In the genomic region with DNA sequence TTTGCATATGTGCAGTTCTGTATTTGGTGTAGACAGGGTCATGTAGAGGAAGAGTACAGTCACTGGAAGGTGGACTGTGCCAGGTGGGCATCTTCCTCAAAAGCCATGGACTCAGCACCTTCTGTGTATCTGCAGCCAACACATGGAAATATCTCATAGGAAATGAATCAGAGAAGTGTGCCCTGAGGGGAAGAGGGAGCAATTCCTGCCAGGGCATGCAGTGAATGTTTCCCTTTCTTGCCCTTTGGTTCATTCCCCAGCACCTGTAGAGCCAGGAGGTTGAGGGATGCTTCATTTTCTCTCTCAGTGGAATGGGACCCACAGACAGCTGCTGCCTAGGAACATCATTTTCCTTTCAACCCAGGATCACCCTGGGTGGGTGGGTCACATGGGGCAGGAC, we compare ENCODE assay signal across 17 cellular contexts.
DNase-seq lines count a peak whose midpoint lies in the region; ATAC-seq and TF ChIP-seq lines count a peak whose summit lies in the region.
"Had no signal": no experiment of that assay in that cellular context is flagged by ENCODE, and none has a peak within 500 bp of the region (broad histone marks: within the 10 kb centered on the region; RNA-seq: fewer than 3 reads in every experiment).

No MANE protein-coding gene starts in this region.

- TF ChIP-seq POLR2A in breast epithelium (IDR thresholded peaks at IDR 0.05), result no peak

- POLR2A ChIA-PET in MCF 10A (lab: Yijun Ruan, JAX) (no interaction called here), RWPE1 (lab: Yijun Ruan, JAX; ENCODE audit: low non-redundant PET) (no interaction called here)

- DNase-seq in MCF 10A (ENCODE audit: unreplicated experiment) (peak; percentile 73), breast epithelium (ENCODE audit: low spot score in 2 of 2) (no peak), RWPE1 (ENCODE audit: low spot score) (peak; percentile 60), dermis blood vessel endothelial cell (peak; percentile 3), renal cortical epithelial cell (ENCODE audit: low read depth) (peak; percentile 32), CD14-positive monocyte (ENCODE audit: low spot score) (no peak)
- DNase-seq: 8988T; AML-193; CD4-positive, CD25-positive, alpha-beta regulatory T cell; DMS53; GOT3; H9; HFFc6 had no signal

- H3K9me3 Mint-ChIP-seq in MCF 10A (ENCODE audit: unreplicated experiment), result no peaks in the 10 kb centered on the region
- peaks cover 2 to 11% (median 6%) of the 10 kb centered on the region in 7 donors for H3K9me3 Mint-ChIP-seq in CD14-positive monocyte

- intact Hi-C loops in MCF 10A (cut with micrococcal nuclease) (no loop called here), breast epithelium (cut with DNase I; ENCODE audit: low total_unique reads) (no loop called here), CD14-positive monocyte (cut with micrococcal nuclease) (no loop called here)

- H3K36me3 Mint-ChIP-seq in MCF 10A (ENCODE audit: insufficient read depth, unreplicated experiment) (no peaks in the 10 kb centered on the region), CD14-positive monocyte (no peaks in the 10 kb centered on the region)
- H3K36me3 Mint-ChIP-seq: CD4-positive, CD25-positive, alpha-beta regulatory T cell had no signal

- H3K27ac Mint-ChIP-seq in MCF 10A (ENCODE audit: low read depth, unreplicated experiment) (no peak overlapping the region), CD14-positive monocyte (no peak overlapping the region)
- H3K27ac Mint-ChIP-seq: CD4-positive, CD25-positive, alpha-beta regulatory T cell; H9; HFFc6 had no signal

- TF ChIP-seq CTCF in MCF 10A (IDR thresholded peaks at IDR 0.05; ENCODE audit: unreplicated experiment) (no peak), breast epithelium (IDR thresholded peaks at IDR 0.05) (no peak), RWPE1 (conservative IDR thresholded peaks at IDR 0.05; ENCODE audit: low read depth) (no peak), CD14-positive monocyte (IDR thresholded peaks at IDR 0.05) (no peak)

- CTCF ChIA-PET in MCF 10A (lab: Yijun Ruan, JAX), result no interaction called here
- CTCF ChIA-PET in RWPE1 (lab: Yijun Ruan, JAX), result no interaction called here

- no peak overlapping the region for H3K4me3 ChIP-seq in breast epithelium
- H3K4me3 ChIP-seq: BLaER1 had no signal

- H3K4me3 Mint-ChIP-seq in MCF 10A (ENCODE audit: unreplicated experiment) (no peak overlapping the region), CD14-positive monocyte (no peak overlapping the region)
- H3K4me3 Mint-ChIP-seq: CD4-positive, CD25-positive, alpha-beta regulatory T cell; H9; HFFc6 had no signal

- H3K4me1 ChIP-seq in breast epithelium, result no peaks in the 10 kb centered on the region
- H3K4me1 ChIP-seq: BLaER1 had no signal

- no TSS peak for BruUV-seq in MCF 10A (replicated peaks; lab: Mats Ljungman, UMichigan)

- no peak for ATAC-seq in GM21619 (IDR thresholded peaks at IDR 0.05; ENCODE audit: unreplicated experiment)
- no peak for ATAC-seq in GM21423 (IDR thresholded peaks at IDR 0.05; ENCODE audit: unreplicated experiment)
- ATAC-seq: HepG2 had no signal

- no peaks in the 10 kb centered on the region for H3K27me3 Mint-ChIP-seq in MCF 10A (ENCODE audit: insufficient read depth, unreplicated experiment)
- H3K27me3 Mint-ChIP-seq in CD14-positive monocyte (ENCODE audit: low read depth in 3 of 3), result peaks cover 0 to 4% (median 3%) of the 10 kb centered on the region in 3 donors
- H3K27me3 Mint-ChIP-seq: CD4-positive, CD25-positive, alpha-beta regulatory T cell had no signal

- H3K9me3 ChIP-seq in breast epithelium, result peaks cover 0 to 5% of the 10 kb centered on the region in 2 donors

- no peaks in the 10 kb centered on the region for H3K36me3 ChIP-seq in breast epithelium
- H3K36me3 ChIP-seq: BLaER1 had no signal

- no peaks in the 10 kb centered on the region for H3K27me3 ChIP-seq in breast epithelium
- H3K27me3 ChIP-seq: BLaER1 had no signal

- peaks cover 12% of the 10 kb centered on the region for H3K4me1 Mint-ChIP-seq in MCF 10A (ENCODE audit: insufficient read depth, unreplicated experiment)
- no peaks in the 10 kb centered on the region for H3K4me1 Mint-ChIP-seq in CD14-positive monocyte
- H3K4me1 Mint-ChIP-seq: CD4-positive, CD25-positive, alpha-beta regulatory T cell had no signal

- H3K27ac ChIP-seq in breast epithelium, result no peak overlapping the region
- no peak overlapping the region for H3K27ac ChIP-seq in RWPE1
- H3K27ac ChIP-seq: BLaER1 had no signal

Comparison
In these comparisons a context has a peak if more than half of its experiments do, and no peak if none do; other contexts are left out.
1. DNase-seq: peak in MCF 10A (single experiment), RWPE1 (single experiment), dermis blood vessel endothelial cell (single experiment) and renal cortical epithelial cell (single experiment); none in breast epithelium (0 of 2) and CD14-positive monocyte (single experiment).